Comparison of ENCODE assay signal across 1 cellular context in the genomic region with DNA sequence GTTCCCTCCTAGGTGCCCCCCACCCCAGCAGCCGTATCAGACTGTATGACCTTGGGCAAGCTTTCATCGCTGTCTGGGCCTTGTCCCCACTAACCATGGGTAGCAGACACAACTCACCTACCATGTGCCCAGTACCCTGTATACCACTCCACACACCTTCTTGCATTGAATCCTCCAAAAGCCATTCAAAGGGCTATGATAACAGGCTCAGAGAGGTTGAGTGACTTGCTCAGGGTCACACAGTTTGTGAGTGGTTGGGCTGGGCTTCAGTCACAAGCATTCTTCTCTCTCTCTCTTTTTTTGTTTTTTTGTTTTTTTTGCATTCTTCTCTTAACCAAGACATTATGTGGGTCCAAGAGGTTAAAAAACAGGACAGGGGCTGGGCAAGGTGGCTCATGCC.
A peak's percentile ranks its signal among the peaks of the same experiment; 100 is the strongest.
TF ChIP-seq lines count a peak whose summit lies in the region.

No MANE protein-coding gene starts in this region.

TF ChIP-seq in A549, 52 proteins besides CTCF, POLR2A, EP300 and RAD21 (continued from another document):
- TF ChIP-seq ZFP36 (IDR thresholded peaks at IDR 0.05; ENCODE audit: borderline replicate concordance, partially characterized antibody), result peak; percentile 39
